ENCODE assay signal across 8 cellular contexts in the genomic region with DNA sequence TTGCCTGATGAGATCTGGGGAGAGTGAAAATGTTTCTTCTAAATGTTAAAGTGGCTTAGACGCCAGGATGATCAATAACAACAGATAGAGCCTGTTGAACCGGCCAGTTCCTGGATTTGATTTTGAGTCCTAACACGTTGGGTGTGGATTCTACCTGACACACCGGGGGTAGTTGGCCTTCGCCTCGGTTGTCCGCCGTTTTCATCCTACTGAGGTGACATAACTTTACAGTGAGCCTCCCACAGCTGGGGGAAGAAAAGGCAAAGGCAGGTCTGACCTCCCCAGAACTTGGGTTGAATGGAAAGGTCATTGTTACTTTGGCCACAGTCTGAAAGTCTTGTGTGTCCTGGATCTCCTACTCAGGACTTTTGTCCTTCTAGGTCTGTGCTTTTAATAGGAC. TPM values are rescaled to one million over a fixed set of nuclear protein-coding genes. Genes with fewer than 3 reads are reported as not detected.
DNase-seq lines count a peak whose midpoint lies in the region; TF ChIP-seq lines count a peak whose summit lies in the region.

No MANE protein-coding gene starts in this region.

- H3K4me2 ChIP-seq in SU-DHL-6 (ENCODE audit: low read depth, low read length, poor library complexity, severe bottlenecking): peak overlapping the region; percentile 86

- DNase-seq in fibroblast of the aortic adventitia (ENCODE audit: low read depth): no peak
- peak; percentile 11 for DNase-seq in retina
- DNase-seq in NCI-H1417 (lab: John Stamatoyannopoulos, UW): no peak
- DNase-seq in NCI-H524 (lab: John Stamatoyannopoulos, UW): no peak
- no peak for DNase-seq in RKO (ENCODE audit: low spot score)
- no peak for DNase-seq in activated CD4-positive, alpha-beta T cell treated with anti-CD3 and anti-CD28 coated beads, Interleukin-2, amount 50 U/mL, for 1 hour

- H3K9me3 ChIP-seq in SU-DHL-6 (ENCODE audit: insufficient read depth, low read length): no peaks in the 10 kb centered on the region

- H3K4me3 ChIP-seq in GM08714 (ENCODE audit: low read length): peak overlapping the region; percentile 91
- peak overlapping the region; percentile 59 for H3K4me3 ChIP-seq in SU-DHL-6 (ENCODE audit: insufficient read depth, low read length, poor library complexity, severe bottlenecking)
- peak overlapping the region; percentile 88 for H3K4me3 ChIP-seq in fibroblast of the aortic adventitia (ENCODE audit: low read depth, low read length)

- peak overlapping the region; percentile 80 for H3K9ac ChIP-seq in SU-DHL-6 (ENCODE audit: low read length)

- no peak overlapping the region for H2AFZ ChIP-seq in SU-DHL-6 (ENCODE audit: low read depth, low read length, severe bottlenecking)

- H3K79me2 ChIP-seq in SU-DHL-6 (ENCODE audit: insufficient read depth, low read length): peaks cover 27% of the 10 kb centered on the region

- no peaks in the 10 kb centered on the region for H3K9me2 ChIP-seq in SU-DHL-6 (replicated peaks; ENCODE audit: insufficient read depth, low read length)

- no peaks in the 10 kb centered on the region for H3F3A ChIP-seq in SU-DHL-6 (ENCODE audit: insufficient read depth)

- H3K27ac ChIP-seq in SU-DHL-6 (ENCODE audit: low read depth, low read length): no peak overlapping the region

- no peaks in the 10 kb centered on the region for H4K20me1 ChIP-seq in SU-DHL-6 (ENCODE audit: low read depth, low read length)

- no peaks in the 10 kb centered on the region for H3K27me3 ChIP-seq in SU-DHL-6 (ENCODE audit: low read length)

- no peak for TF ChIP-seq CTCF in SU-DHL-6 (IDR thresholded peaks at IDR 0.05; ENCODE audit: insufficient read depth, low read length, poor library complexity, severe bottlenecking)
- no peak for TF ChIP-seq CTCF in fibroblast of the aortic adventitia (IDR thresholded peaks at IDR 0.05; ENCODE audit: insufficient read depth, low read length)

- H3K36me3 ChIP-seq in SU-DHL-6 (ENCODE audit: low read length): 0 out of 2 replicates have a peak, but pooled peaks cover 12% of the 10 kb centered on the region

RNA-seq across cellular contexts. Expression of a gene that starts 1.1 kb away (rescaled TPM):
- total RNA-seq in fibroblast of the aortic adventitia (ENCODE audit: low replicate concordance): 108 and 494 TPM in 2 replicates

RNA-seq across cellular contexts. Expression of a gene that starts 30.2 kb away (rescaled TPM):
- total RNA-seq in fibroblast of the aortic adventitia (ENCODE audit: low replicate concordance): 11.0 and 25.8 TPM in 2 replicates

RNA-seq across cellular contexts. Expression of a gene that starts 49.8 kb away (rescaled TPM):
- total RNA-seq in fibroblast of the aortic adventitia (ENCODE audit: low replicate concordance): 0.36 TPM in 1 of 2 replicates, not detected in the other
